10 cellular contexts compared by ENCODE assay signal in genomic region chr17:48575066-48575582, GRCh38. TPM values are rescaled to one million over a fixed set of nuclear protein-coding genes. Genes with fewer than 3 reads are reported as not detected.
A peak's percentile ranks its signal among the peaks of the same experiment; 100 is the strongest.
DNase-seq lines count a peak whose midpoint lies in the region; ATAC-seq and TF ChIP-seq lines count a peak whose summit lies in the region.
"Had no signal": no experiment of that assay in that cellular context is flagged by ENCODE, and none has a peak within 500 bp of the region (broad histone marks: within the 10 kb centered on the region; RNA-seq: fewer than 3 reads in every experiment).

No MANE protein-coding gene starts in this region.

- peaks cover 82% of the 10 kb centered on the region for H3K4me1 ChIP-seq in HEK293 (ENCODE audit: control insufficient read depth, insufficient read depth, low read length)

- H3K4me3 ChIP-seq in HEK293 (ENCODE audit: low read depth, low read length) = no peak overlapping the region

- H3K27me3 Mint-ChIP-seq in natural killer cell (ENCODE audit: low read depth in 2 of 2) = peaks cover 14 to 15% of the 10 kb centered on the region in 2 donors

- intact Hi-C loops in natural killer cell (cut with micrococcal nuclease) = no loop called here
- intact Hi-C loops in posterior cingulate gyrus (cut with DNase I) = no loop called here

- peak overlapping the region; percentile 47 for H3K4me3 Mint-ChIP-seq in natural killer cell

- POLR2A ChIA-PET in HEK293 (lab: Yijun Ruan, JAX) = interaction anchor here (1.3 to 4.1 kb wide), 2 partner anchors 31 to 34 kb away, joined by 5 to 14 read pairs; no protein-coding TSS in a partner anchor

- H3K27ac Mint-ChIP-seq in natural killer cell = no peak overlapping the region
- H3K27ac Mint-ChIP-seq: activated naive CD4-positive, alpha-beta T cell treated with anti-CD3 and anti-CD28 coated beads, Interleukin-2, amount 50 U/mL, for 72 hours had no signal

- 23 to 54% (median 54%) methylated on average over 7 of the region's 7 CpGs for whole genome bisulfite sequencing in adipose tissue, 3 donors

- H3K9me3 ChIP-seq in HEK293 (ENCODE audit: control insufficient read depth, insufficient read depth, low read depth, low read length) = no peaks in the 10 kb centered on the region

- ATAC-seq in natural killer cell = no peak
- ATAC-seq: activated naive CD4-positive, alpha-beta T cell treated with anti-CD3 and anti-CD28 coated beads, Interleukin-2, amount 50 U/mL, for 72 hours; sciatic nerve had no signal

- H3K36me3 Mint-ChIP-seq in natural killer cell = no peaks in the 10 kb centered on the region

- H3K27ac ChIP-seq in HEK293 (ENCODE audit: extremely low read depth, low read depth, low read length) = peak overlapping the region; percentile 93
- peak overlapping the region; percentile 40 for H3K27ac ChIP-seq in adipose tissue (ENCODE audit: low read depth, low read length)
- H3K27ac ChIP-seq: epithelial cell of prostate had no signal

- H3K9me3 Mint-ChIP-seq in natural killer cell = no peaks in the 10 kb centered on the region
- H3K9me3 Mint-ChIP-seq: activated naive CD4-positive, alpha-beta T cell treated with anti-CD3 and anti-CD28 coated beads, Interleukin-2, amount 50 U/mL, for 72 hours had no signal

- peaks cover 0 to 33% of the 10 kb centered on the region in 2 experiments; a peak in 2 of 3 replicates for H3K36me3 ChIP-seq in HEK293 (ENCODE audit: control insufficient read depth in 2 of 2, insufficient read depth in 1 of 2, low read length in 2 of 2)

- DNase-seq in natural killer cell (no peak), NCI-H1105 (lab: John Stamatoyannopoulos, UW) (no peak), posterior cingulate gyrus (no peak), epidermal melanocyte (ENCODE audit: insufficient read length, low spot score) (no peak)
- DNase-seq: activated CD4-positive, alpha-beta T cell treated with anti-CD3 and anti-CD28 coated beads, Interleukin-2, amount 50 U/mL, for 1 hour had no signal

- peaks cover 39 to 63% of the 10 kb centered on the region in 2 donors for H3K4me1 Mint-ChIP-seq in natural killer cell

- TF ChIP-seq CTCF in HEK293 (tag by site-specific recombination; IDR thresholded peaks at IDR 0.05) (no peak), natural killer cell (IDR thresholded peaks at IDR 0.05) (no peak)

- CTCF ChIA-PET in HEK293 (lab: Yijun Ruan, JAX) = interaction anchor here (0.6 to 0.9 kb wide), 2 partner anchors 14 to 1629 kb away, joined by 3 to 5 read pairs; no protein-coding TSS in a partner anchor

TF ChIP-seq in HEK293, 187 proteins besides CTCF, POLR2A, EP300 and RAD21 (continues in another document):
- TF ChIP-seq ZNF239 (tag by site-specific recombination; IDR thresholded peaks at IDR 0.05) (no peak), ZNF398 (tag by site-specific recombination; IDR thresholded peaks at IDR 0.05) (peak; percentile 31; the same call in 1 of the 2 replicates), ZNF514 (tag by site-specific recombination; IDR thresholded peaks at IDR 0.05) (no peak), ZNF280C (tag by site-specific recombination; IDR thresholded peaks at IDR 0.05) (no peak), ZNF580 (tag by site-specific recombination; IDR thresholded peaks at IDR 0.05) (peak; percentile 73; the same call in 1 of the 2 replicates), KLF9 (tag by site-specific recombination; IDR thresholded peaks at IDR 0.05; ENCODE audit: low read depth) (peak; percentile 47; the same call in 1 of the 2 replicates), PRDM1 (tag by site-specific recombination; IDR thresholded peaks at IDR 0.05) (no peak), ZNF544 (tag by site-specific recombination; IDR thresholded peaks at IDR 0.05) (no peak), ZNF585B (tag by site-specific recombination; IDR thresholded peaks at IDR 0.05) (no peak), ZNF37A (tag by site-specific recombination; IDR thresholded peaks at IDR 0.05) (no peak), ZNF473 (tag by site-specific recombination; IDR thresholded peaks at IDR 0.05) (no peak), ZNF704 (tag by site-specific recombination; IDR thresholded peaks at IDR 0.05) (no peak), ZXDB (tag by site-specific recombination; IDR thresholded peaks at IDR 0.05) (peak; percentile 82), ZNF223 (tag by site-specific recombination; IDR thresholded peaks at IDR 0.05) (no peak), IKZF3 (tag by site-specific recombination; IDR thresholded peaks at IDR 0.05) (peak; percentile 95), SP3 (tag by site-specific recombination; IDR thresholded peaks at IDR 0.05) (no peak), ZNF664 (tag by site-specific recombination; IDR thresholded peaks at IDR 0.05) (0 out of 2 replicates have a peak, but pooled peaks have one; percentile 11)

RNA-seq across cellular contexts. Expression of gene HOXB4, which starts 3.0 kb away (rescaled TPM):
- 1 to 10 TPM; 1.1 to 5.4 (median 3.6) TPM for polyA plus RNA-seq in adipose tissue
- 1 to 10 TPM; 3.5 to 6.7 (median 5.7) TPM for total RNA-seq in natural killer cell

RNA-seq across cellular contexts. Expression of gene HOXB3, which starts 14.9 kb away (rescaled TPM):
- polyA plus RNA-seq in adipose tissue = 10 to 100 TPM in 1 of 3 donors, 1 to 10 TPM in 2; 2.6 to 10.2 (median 9.6) TPM
- total RNA-seq in natural killer cell = 10 to 100 TPM in 2 of 3 donors, 1 to 10 TPM in 1; 7.9 to 15.6 (median 15.3) TPM

RNA-seq across cellular contexts. Expression of gene HOXB5, which starts 18.5 kb away (rescaled TPM):
- polyA plus RNA-seq in adipose tissue = 1 to 10 TPM in 2 of 3 donors, under 1 TPM in 1; 0.59 to 3.9 (median 2.2) TPM
- total RNA-seq in natural killer cell = not detected
- total RNA-seq: activated naive CD4-positive, alpha-beta T cell treated with anti-CD3 and anti-CD28 coated beads, Interleukin-2, amount 50 U/mL, for 72 hours had no signal

RNA-seq across cellular contexts. Expression of gene HOXB6, which starts 29.7 kb away (rescaled TPM):
- 10 to 100 TPM in 2 of 3 donors, 1 to 10 TPM in 1; 1.8 to 14.7 (median 10.4) TPM for polyA plus RNA-seq in adipose tissue
- not detected for total RNA-seq in natural killer cell

RNA-seq across cellular contexts. Expression of gene HOXB2, which starts 30.2 kb away (rescaled TPM):
- polyA plus RNA-seq in adipose tissue = 10 to 100 TPM in 2 of 3 donors, 1 to 10 TPM in 1; 5.0 to 33.9 (median 24.3) TPM
- total RNA-seq in natural killer cell = 10 to 100 TPM; 21.6 to 30.5 (median 24.7) TPM
